In genomic region chr6:166085498-166085897, GRCh38 we compare ENCODE assay signal across 2 cellular contexts.
TF ChIP-seq lines count a peak whose summit lies in the region.

No MANE protein-coding gene starts in this region.

TF ChIP-seq in HepG2, 621 proteins besides CTCF, POLR2A, EP300 and RAD21:
- TF ChIP-seq NFE2L2 (IDR thresholded peaks at IDR 0.05; ENCODE audit: low read length) (peak; percentile 16; the same call in 1 of the 2 replicates), ZBTB3 (CRISPR knock-in tag; IDR thresholded peaks at IDR 0.05; ENCODE audit: borderline replicate concordance, low read depth) (no peak), ATF7 (IDR thresholded peaks at IDR 0.05) (0 out of 2 replicates have a peak, but pooled peaks have one; percentile 6), ATF7 (CRISPR knock-in tag; IDR thresholded peaks at IDR 0.05) (no peak), CBX2 (IDR thresholded peaks at IDR 0.05; ENCODE audit: low read depth, low read length) (no peak), CBX2 (CRISPR knock-in tag; IDR thresholded peaks at IDR 0.05; ENCODE audit: low read depth) (no peak), MAFF (IDR thresholded peaks at IDR 0.05; ENCODE audit: low read depth, low read length) (peak; percentile 94), MAFK (conservative IDR thresholded peaks at IDR 0.05 in 1 of 2, IDR thresholded peaks at IDR 0.05 in 1 of 2; ENCODE audit: low read length in 2 of 2) (peak; percentile 95 to 96)

TF ChIP-seq in H1, 55 proteins besides CTCF, POLR2A, EP300 and RAD21:
- no peak for TF ChIP-seq NRF1 (IDR thresholded peaks at IDR 0.05; ENCODE audit: low read depth, low read length)
- TF ChIP-seq ZNF274 (IDR thresholded peaks at IDR 0.05; ENCODE audit: borderline replicate concordance, extremely low read depth, low read length): no peak
- peak; percentile 83 for TF ChIP-seq MAFK (IDR thresholded peaks at IDR 0.05; ENCODE audit: low read depth, low read length)
- TF ChIP-seq TBP (IDR thresholded peaks at IDR 0.05; ENCODE audit: low read depth, low read length): no peak
- no peak for TF ChIP-seq ASH2L (IDR thresholded peaks at IDR 0.05; ENCODE audit: low read length)
- no peak for TF ChIP-seq HDAC2 (IDR thresholded peaks at IDR 0.05; ENCODE audit: borderline replicate concordance in 1 of 2, low read depth in 2 of 2, low read length in 2 of 2)
